Comparison of ENCODE assay signal across 10 cellular contexts in genomic region chr3:190205739-190206138, GRCh38.
A peak's percentile ranks its signal among the peaks of the same experiment; 100 is the strongest.
DNase-seq lines count a peak whose midpoint lies in the region; ATAC-seq and TF ChIP-seq lines count a peak whose summit lies in the region.
"Had no signal": no experiment of that assay in that cellular context is flagged by ENCODE, and none has a peak within 500 bp of the region (broad histone marks: within the 10 kb centered on the region; RNA-seq: fewer than 3 reads in every experiment).

No MANE protein-coding gene starts in this region.

- H3K27ac ChIP-seq in epithelial cell of prostate, result peak overlapping the region; percentile 78
- H3K27ac ChIP-seq: cardiac muscle cell, suprapubic skin had no signal

- DNase-seq in GM10248 (ENCODE audit: extremely low spot score) (peak; percentile 46), epithelial cell of prostate (ENCODE audit: low read depth, low spot score) (peak; percentile 58), iPS-NIHi7 (ENCODE audit: extremely low spot score) (no peak), NCI-H524 (lab: John Stamatoyannopoulos, UW) (no peak), ureter (ENCODE audit: low spot score) (no peak)
- DNase-seq in activated CD4-positive, alpha-beta T cell treated with anti-CD3 and anti-CD28 coated beads, Interleukin-2, amount 50 U/mL, for 48 hours, result no peak

- ATAC-seq in GM21515 (IDR thresholded peaks at IDR 0.05; ENCODE audit: unreplicated experiment) (peak; percentile 69), HG03469 (IDR thresholded peaks at IDR 0.05; ENCODE audit: unreplicated experiment) (peak; percentile 61)

- POLR2A ChIA-PET in GM10248 (lab: Yijun Ruan, JAX), result interaction anchor here (0.7 kb wide), 1 partner anchor 914 kb away, joined by 6 read pairs; no protein-coding TSS in a partner anchor

- CTCF ChIA-PET in GM10248 (lab: Yijun Ruan, JAX), result no interaction called here

- no peak for TF ChIP-seq CTCF in GM10248 (IDR thresholded peaks at IDR 0.05; ENCODE audit: control extremely low read depth, extremely low read depth, low read depth, missing control alignments)

Comparison
In these comparisons a context has a peak if more than half of its experiments do, and no peak if none do; other contexts are left out.
1. DNase-seq: peak in GM10248 (single experiment) and epithelial cell of prostate (single experiment); none in iPS-NIHi7 (single experiment), NCI-H524 (0 of 2), activated CD4-positive, alpha-beta T cell treated with anti-CD3 and anti-CD28 coated beads, Interleukin-2, amount 50 U/mL, for 48 hours (0 of 2) and ureter (single experiment).